ENCODE assay signal across 8 cellular contexts in the genomic region with DNA sequence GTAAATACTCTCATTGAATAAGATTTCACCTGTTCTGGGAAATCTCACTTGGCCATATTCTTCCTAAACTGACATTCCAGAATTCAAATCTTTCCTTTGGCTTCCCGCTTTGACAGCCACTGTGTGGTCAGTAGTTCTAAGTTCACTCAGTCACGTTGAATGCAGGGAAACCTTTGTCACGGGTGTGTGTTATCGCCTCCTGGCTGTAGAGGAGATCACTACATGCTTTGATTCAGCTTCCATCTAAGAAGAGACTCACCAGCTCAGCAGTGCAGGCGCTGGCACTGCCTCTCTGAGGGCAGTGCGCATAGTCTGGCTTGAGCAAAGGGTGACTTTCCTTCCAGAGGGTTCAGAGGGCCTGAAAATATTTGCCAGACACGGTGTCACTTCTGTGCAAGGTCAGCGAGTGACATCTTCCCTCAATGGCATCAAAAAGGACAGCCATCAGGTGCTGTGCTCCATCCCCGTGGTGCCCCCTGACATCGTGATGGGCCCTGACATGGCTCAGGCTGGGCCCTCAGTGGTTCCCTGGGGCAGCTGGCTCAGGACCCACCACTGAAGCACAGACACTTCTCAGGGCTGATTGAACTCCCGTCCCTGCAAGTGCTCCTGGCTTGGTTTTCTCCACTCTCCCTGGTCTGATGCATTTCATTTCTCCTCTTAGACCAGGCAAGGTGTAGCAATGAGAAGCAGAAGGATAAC.
A peak's percentile ranks its signal among the peaks of the same experiment; 100 is the strongest.
DNase-seq lines count a peak whose midpoint lies in the region; ATAC-seq and TF ChIP-seq lines count a peak whose summit lies in the region.

No MANE protein-coding gene starts in this region.

- H3K27me3 Mint-ChIP-seq in WTC11 (ENCODE audit: low read depth), result no peaks in the 10 kb centered on the region
- H3K27me3 Mint-ChIP-seq in effector memory CD8-positive, alpha-beta T cell, result no peaks in the 10 kb centered on the region
- H3K27me3 Mint-ChIP-seq in activated T-helper 17 cell treated with anti-CD3 and anti-CD28 coated beads, Interleukin-2, amount 50 U/mL, for 72 hours, result peaks cover 3% of the 10 kb centered on the region

- H3K36me3 ChIP-seq in HAP-1 (replicated peaks), result no peaks in the 10 kb centered on the region
- H3K36me3 ChIP-seq in left lung, result no peaks in the 10 kb centered on the region

- peak overlapping the region in 1 of 2 donors; percentile 75 for H3K27ac ChIP-seq in left lung

- TF ChIP-seq CTCF in WTC11 (IDR thresholded peaks at IDR 0.05) (peak; percentile 51), left lung (IDR thresholded peaks at IDR 0.05) (no peak)

- no peaks in the 10 kb centered on the region for H3K36me3 Mint-ChIP-seq in WTC11
- no peaks in the 10 kb centered on the region for H3K36me3 Mint-ChIP-seq in effector memory CD8-positive, alpha-beta T cell (ENCODE audit: insufficient read depth)
- H3K36me3 Mint-ChIP-seq in activated T-helper 17 cell treated with anti-CD3 and anti-CD28 coated beads, Interleukin-2, amount 50 U/mL, for 72 hours (ENCODE audit: low read depth), result no peaks in the 10 kb centered on the region

- DNase-seq in COLO829 (ENCODE audit: low spot score), result peak; percentile 57
- peak; percentile 10 to 24 for DNase-seq in HAP-1 (ENCODE audit: low spot score in 2 of 2)
- peak; percentile 43 for DNase-seq in WTC11 (ENCODE audit: low spot score)
- peak in 1 of 2 donors; percentile 57 for DNase-seq in left lung
- DNase-seq in glomerular visceral epithelial cell (ENCODE audit: extremely low spot score), result no peak
- no peak for DNase-seq in effector memory CD8-positive, alpha-beta T cell
- DNase-seq in activated T-cell treated with anti-CD3 and anti-CD28 coated beads for 4 hours, result no peak

- CTCF ChIA-PET in WTC11 (lab: Charles Lee), result interaction anchor here (0.5 to 2.2 kb wide), 36 partner anchors 8 to 1793 kb away, joined by 3 to 15 read pairs (median 3); no protein-coding TSS in a partner anchor

- in situ Hi-C loops in HAP-1 (cut with MboI; ENCODE audit: low sequenced_read_pairs), result loop anchor here (25.0 kb wide), 2 partner anchors 459 to 959 kb away; no protein-coding TSS in a partner anchor

- H3K4me3 ChIP-seq in HAP-1 (no peak overlapping the region), left lung (no peak overlapping the region)

- H3K27me3 ChIP-seq in HAP-1 (ENCODE audit: low read depth), result peaks cover 10% of the 10 kb centered on the region; the same call in 1 of the 2 replicates
- no peaks in the 10 kb centered on the region for H3K27me3 ChIP-seq in left lung

- H3K9me3 ChIP-seq in HAP-1 (no peaks in the 10 kb centered on the region), left lung (no peaks in the 10 kb centered on the region)

- peaks cover 21% of the 10 kb centered on the region for H3K4me1 Mint-ChIP-seq in WTC11
- no peaks in the 10 kb centered on the region for H3K4me1 Mint-ChIP-seq in effector memory CD8-positive, alpha-beta T cell (ENCODE audit: low read depth in 2 of 2)
- H3K4me1 Mint-ChIP-seq in activated T-helper 17 cell treated with anti-CD3 and anti-CD28 coated beads, Interleukin-2, amount 50 U/mL, for 72 hours, result no peaks in the 10 kb centered on the region

- intact Hi-C loops in left lung (cut with DNase I), result loop anchor here in 1 of 2 donors (10.0 kb wide), 1 partner anchor 952 kb away; no protein-coding TSS in a partner anchor

- H3K4me3 Mint-ChIP-seq in WTC11, result no peak overlapping the region
- H3K4me3 Mint-ChIP-seq in effector memory CD8-positive, alpha-beta T cell, result no peak overlapping the region
- H3K4me3 Mint-ChIP-seq in activated T-helper 17 cell treated with anti-CD3 and anti-CD28 coated beads, Interleukin-2, amount 50 U/mL, for 72 hours, result no peak overlapping the region

- POLR2A ChIA-PET in WTC11 (lab: Charles Lee), result no interaction called here

- no peaks in the 10 kb centered on the region for H3K9me3 Mint-ChIP-seq in WTC11
- H3K9me3 Mint-ChIP-seq in effector memory CD8-positive, alpha-beta T cell, result peaks cover 0 to 8% of the 10 kb centered on the region in 2 donors
- H3K9me3 Mint-ChIP-seq in activated T-helper 17 cell treated with anti-CD3 and anti-CD28 coated beads, Interleukin-2, amount 50 U/mL, for 72 hours, result no peaks in the 10 kb centered on the region

- no peak overlapping the region for H3K27ac Mint-ChIP-seq in WTC11
- no peak overlapping the region for H3K27ac Mint-ChIP-seq in effector memory CD8-positive, alpha-beta T cell
- H3K27ac Mint-ChIP-seq in activated T-helper 17 cell treated with anti-CD3 and anti-CD28 coated beads, Interleukin-2, amount 50 U/mL, for 72 hours, result no peak overlapping the region

- H3K4me1 ChIP-seq in HAP-1 (no peaks in the 10 kb centered on the region), left lung (peaks cover 0 to 6% of the 10 kb centered on the region in 2 donors)

- peak; percentile 85 for ATAC-seq in WTC11
- peak; percentile 30 for ATAC-seq in left lung
- no peak for ATAC-seq in effector memory CD8-positive, alpha-beta T cell (replicated peaks)
- ATAC-seq in activated T-helper 17 cell treated with anti-CD3 and anti-CD28 coated beads, Interleukin-2, amount 50 U/mL, for 72 hours (replicated peaks), result no peak

TF ChIP-seq in WTC11, 78 proteins besides CTCF, POLR2A, EP300 and RAD21:
- TF ChIP-seq ZBTB21 (CRISPR knock-in tag; IDR thresholded peaks at IDR 0.05; ENCODE audit: borderline replicate concordance) (peak; percentile 35; the same call in 1 of the 2 replicates), ZNF416 (CRISPR knock-in tag; IDR thresholded peaks at IDR 0.05) (no peak)

Comparison
In these comparisons a context has a peak if more than half of its experiments do, and no peak if none do; other contexts are left out.
1. DNase-seq: peak in COLO829 (single experiment), HAP-1 (2 of 2) and WTC11 (single experiment); none in glomerular visceral epithelial cell (single experiment), effector memory CD8-positive, alpha-beta T cell (0 of 3) and activated T-cell treated with anti-CD3 and anti-CD28 coated beads for 4 hours (single experiment).
2. ATAC-seq: peak in WTC11 (single experiment) and left lung (single experiment); none in effector memory CD8-positive, alpha-beta T cell (single experiment) and activated T-helper 17 cell treated with anti-CD3 and anti-CD28 coated beads, Interleukin-2, amount 50 U/mL, for 72 hours (single experiment).